13 cellular contexts compared by ENCODE assay signal in the genomic region with DNA sequence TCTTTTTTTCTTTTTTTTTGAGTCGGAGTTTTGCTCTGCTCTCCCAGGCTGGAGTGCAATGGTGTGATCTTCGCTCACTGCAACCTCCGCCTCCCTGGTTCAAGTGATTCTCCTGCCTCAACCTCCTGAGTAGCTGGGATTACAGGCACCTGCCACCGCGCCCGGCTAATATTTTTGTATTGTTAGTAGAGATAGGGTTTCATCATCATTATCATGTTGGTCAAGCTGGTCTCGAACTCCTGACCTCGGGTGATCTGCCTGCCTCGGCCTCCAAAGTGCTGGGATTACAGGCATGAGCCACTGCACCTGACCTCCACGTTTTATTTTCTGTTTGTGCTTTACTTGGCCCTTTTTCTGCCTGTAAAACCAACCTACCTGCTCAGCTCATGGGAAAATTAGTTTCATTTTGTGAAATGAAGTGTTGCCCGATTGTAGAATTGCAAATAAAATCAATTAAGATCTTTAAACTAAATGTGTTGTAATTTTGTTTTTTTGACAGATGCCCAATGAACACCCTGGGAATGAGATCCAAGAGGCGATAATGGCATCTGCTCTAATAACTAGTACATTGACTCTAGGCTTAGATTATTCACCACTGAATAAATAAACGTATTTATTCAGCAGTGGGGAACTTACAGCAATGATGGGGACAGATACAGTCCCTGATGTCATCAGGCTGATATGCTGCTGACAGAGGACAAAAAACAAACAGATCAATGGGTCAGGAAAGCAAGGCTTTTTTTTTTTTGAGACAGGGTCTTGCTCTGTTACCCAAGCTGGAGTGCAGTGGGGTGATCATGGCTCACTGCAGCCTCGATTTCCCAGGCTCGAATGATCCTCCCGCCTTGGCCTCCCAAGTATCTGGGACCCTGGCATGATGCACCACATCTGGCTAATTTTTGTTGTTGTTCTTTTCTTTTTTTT. TPM values are rescaled to one million over a fixed set of nuclear protein-coding genes. Genes with fewer than 3 reads are reported as not detected.
A peak's percentile ranks its signal among the peaks of the same experiment; 100 is the strongest.
DNase-seq lines count a peak whose midpoint lies in the region; ATAC-seq and TF ChIP-seq lines count a peak whose summit lies in the region.
"Had no signal": no experiment of that assay in that cellular context is flagged by ENCODE, and none has a peak within 500 bp of the region (broad histone marks: within the 10 kb centered on the region; RNA-seq: fewer than 3 reads in every experiment).

No MANE protein-coding gene starts in this region.

- POLR2A ChIA-PET in Caco-2 (lab: Charles Lee), result no interaction called here
- POLR2A ChIA-PET in HEK293 (lab: Yijun Ruan, JAX), result interaction anchor here (0.6 kb wide), 2 partner anchors 17 to 65 kb away, joined by 3 to 7 read pairs; no protein-coding TSS in a partner anchor

- intact Hi-C loops in Caco-2 (cut with micrococcal nuclease; ENCODE audit: unreplicated experiment), result no loop called here
- intact Hi-C loops in activated T-helper 1 cell treated with anti-CD3 and anti-CD28 coated beads, Interleukin-12 subunit alpha, Interleukin-12 subunit beta, Interleukin-2, Interleukin-4 antibody, amounts not matched to agents 30 ng/mL and 10 ng/mL and 1 ng/mL, durations not matched to agents 14 hours and 24 hours and 36 hours (cut with micrococcal nuclease), result no loop called here

- no peak for ATAC-seq in natural killer cell treated with Interleukin-12 subunit alpha and Interleukin-12 subunit beta and Interleukin-15 and Interleukin-18, amount 100 ng/mL, for 72 hours
- ATAC-seq: left colon had no signal

- H3K4me3 ChIP-seq in Caco-2 (ENCODE audit: low read depth, low read length), result no peak overlapping the region
- H3K4me3 ChIP-seq in HEK293 (ENCODE audit: low read depth, low read length), result no peak overlapping the region
- no peak overlapping the region for H3K4me3 ChIP-seq in WERI-Rb-1 (ENCODE audit: low read depth, low read length)

- peaks cover 13% of the 10 kb centered on the region; the same call in 1 of the 2 replicates for H3K4me1 ChIP-seq in Caco-2
- H3K4me1 ChIP-seq in HEK293 (ENCODE audit: control insufficient read depth, insufficient read depth, low read length), result peaks cover 3% of the 10 kb centered on the region; the same call in 1 of the 2 replicates

- H3K9me3 ChIP-seq in Caco-2 (peaks cover 3% of the 10 kb centered on the region; the same call in 1 of the 2 replicates), HEK293 (ENCODE audit: control insufficient read depth, insufficient read depth, low read depth, low read length) (no peaks in the 10 kb centered on the region), WERI-Rb-1 (ENCODE audit: severe bottlenecking) (no peaks in the 10 kb centered on the region)
- H3K9me3 ChIP-seq: SK-N-SH had no signal

- peaks cover 21% of the 10 kb centered on the region for H3K36me3 Mint-ChIP-seq in Caco-2 (ENCODE audit: insufficient read depth, unreplicated experiment)
- H3K36me3 Mint-ChIP-seq in activated T-helper 1 cell treated with anti-CD3 and anti-CD28 coated beads, Interleukin-12 subunit alpha, Interleukin-12 subunit beta, Interleukin-2, Interleukin-4 antibody, amounts not matched to agents 30 ng/mL and 10 ng/mL and 1 ng/mL, durations not matched to agents 14 hours and 24 hours and 36 hours (ENCODE audit: low read depth), result no peaks in the 10 kb centered on the region
- no peaks in the 10 kb centered on the region for H3K36me3 Mint-ChIP-seq in natural killer cell treated with Interleukin-12 subunit alpha and Interleukin-12 subunit beta and Interleukin-15 and Interleukin-18, amount 100 ng/mL, for 72 hours

- H3K27me3 Mint-ChIP-seq in Caco-2 (ENCODE audit: insufficient read depth, unreplicated experiment), result no peaks in the 10 kb centered on the region
- peaks cover 2% of the 10 kb centered on the region for H3K27me3 Mint-ChIP-seq in activated T-helper 1 cell treated with anti-CD3 and anti-CD28 coated beads, Interleukin-12 subunit alpha, Interleukin-12 subunit beta, Interleukin-2, Interleukin-4 antibody, amounts not matched to agents 30 ng/mL and 10 ng/mL and 1 ng/mL, durations not matched to agents 14 hours and 24 hours and 36 hours (ENCODE audit: insufficient read depth)
- H3K27me3 Mint-ChIP-seq in natural killer cell treated with Interleukin-12 subunit alpha and Interleukin-12 subunit beta and Interleukin-15 and Interleukin-18, amount 100 ng/mL, for 72 hours, result no peaks in the 10 kb centered on the region

- BruUV-seq in Caco-2 (replicated peaks; lab: Mats Ljungman, UMichigan), result no TSS peak

- H3K4me1 Mint-ChIP-seq in Caco-2 (ENCODE audit: low read depth, unreplicated experiment), result peaks cover 16% of the 10 kb centered on the region
- peaks cover 17% of the 10 kb centered on the region for H3K4me1 Mint-ChIP-seq in activated T-helper 1 cell treated with anti-CD3 and anti-CD28 coated beads, Interleukin-12 subunit alpha, Interleukin-12 subunit beta, Interleukin-2, Interleukin-4 antibody, amounts not matched to agents 30 ng/mL and 10 ng/mL and 1 ng/mL, durations not matched to agents 14 hours and 24 hours and 36 hours (ENCODE audit: low read depth)
- H3K4me1 Mint-ChIP-seq in natural killer cell treated with Interleukin-12 subunit alpha and Interleukin-12 subunit beta and Interleukin-15 and Interleukin-18, amount 100 ng/mL, for 72 hours (ENCODE audit: low read depth in 2 of 2), result peaks cover 7 to 22% of the 10 kb centered on the region in 2 donors

- H3K9me3 Mint-ChIP-seq in Caco-2 (ENCODE audit: unreplicated experiment), result peaks cover 10% of the 10 kb centered on the region
- H3K9me3 Mint-ChIP-seq in activated T-helper 1 cell treated with anti-CD3 and anti-CD28 coated beads, Interleukin-12 subunit alpha, Interleukin-12 subunit beta, Interleukin-2, Interleukin-4 antibody, amounts not matched to agents 30 ng/mL and 10 ng/mL and 1 ng/mL, durations not matched to agents 14 hours and 24 hours and 36 hours, result no peaks in the 10 kb centered on the region
- H3K9me3 Mint-ChIP-seq in natural killer cell treated with Interleukin-12 subunit alpha and Interleukin-12 subunit beta and Interleukin-15 and Interleukin-18, amount 100 ng/mL, for 72 hours, result no peaks in the 10 kb centered on the region

- no peaks in the 10 kb centered on the region for H3K27me3 ChIP-seq in Caco-2 (replicated peaks; ENCODE audit: control insufficient read depth, insufficient read depth, low read length)
- no peaks in the 10 kb centered on the region for H3K27me3 ChIP-seq in WERI-Rb-1 (ENCODE audit: insufficient read depth, low read depth, severe bottlenecking)

- H3K4me3 Mint-ChIP-seq in Caco-2 (ENCODE audit: unreplicated experiment), result peak overlapping the region; percentile 61
- H3K4me3 Mint-ChIP-seq in activated T-helper 1 cell treated with anti-CD3 and anti-CD28 coated beads, Interleukin-12 subunit alpha, Interleukin-12 subunit beta, Interleukin-2, Interleukin-4 antibody, amounts not matched to agents 30 ng/mL and 10 ng/mL and 1 ng/mL, durations not matched to agents 14 hours and 24 hours and 36 hours, result peak overlapping the region; percentile 59
- H3K4me3 Mint-ChIP-seq in natural killer cell treated with Interleukin-12 subunit alpha and Interleukin-12 subunit beta and Interleukin-15 and Interleukin-18, amount 100 ng/mL, for 72 hours, result peak overlapping the region; percentile 30

- H3K27ac Mint-ChIP-seq in Caco-2 (ENCODE audit: unreplicated experiment), result peak overlapping the region; percentile 85
- H3K27ac Mint-ChIP-seq in activated T-helper 1 cell treated with anti-CD3 and anti-CD28 coated beads, Interleukin-12 subunit alpha, Interleukin-12 subunit beta, Interleukin-2, Interleukin-4 antibody, amounts not matched to agents 30 ng/mL and 10 ng/mL and 1 ng/mL, durations not matched to agents 14 hours and 24 hours and 36 hours, result no peak overlapping the region
- H3K27ac Mint-ChIP-seq in natural killer cell treated with Interleukin-12 subunit alpha and Interleukin-12 subunit beta and Interleukin-15 and Interleukin-18, amount 100 ng/mL, for 72 hours, result no peak overlapping the region

- H3K27ac ChIP-seq in HEK293 (ENCODE audit: extremely low read depth, low read depth, low read length) (no peak overlapping the region), WERI-Rb-1 (no peak overlapping the region)

- TF ChIP-seq CTCF in Caco-2 (IDR thresholded peaks at IDR 0.05; ENCODE audit: insufficient read depth in 1 of 2, low read depth in 1 of 2, low read length in 1 of 2, severe bottlenecking in 1 of 2, unreplicated experiment in 1 of 2) (no peak), HEK293 (tag by site-specific recombination; IDR thresholded peaks at IDR 0.05) (no peak), WERI-Rb-1 (IDR thresholded peaks at IDR 0.05; ENCODE audit: low read depth, low read length) (no peak)

- DNase-seq in Caco-2, result peak in 1 of 2 experiments; percentile 50
- DNase-seq in activated T-helper 1 cell treated with anti-CD3 and anti-CD28 coated beads, Interleukin-12 subunit alpha, Interleukin-12 subunit beta, Interleukin-2, Interleukin-4 antibody, amounts not matched to agents 30 ng/mL and 10 ng/mL and 1 ng/mL, durations not matched to agents 14 hours and 24 hours and 36 hours (ENCODE audit: low spot score), result no peak
- no peak for DNase-seq in natural killer cell treated with Interleukin-12 subunit alpha and Interleukin-12 subunit beta and Interleukin-15 and Interleukin-18, amount 100 ng/mL, for 72 hours (ENCODE audit: low spot score)
- DNase-seq in WERI-Rb-1, result no peak
- no peak for DNase-seq in C1 segment of cervical spinal cord (lab: John Stamatoyannopoulos, UW)
- DNase-seq in GM19240 (ENCODE audit: insufficient read length, low spot score), result no peak
- DNase-seq: activated CD4-positive, CD25-positive, alpha-beta regulatory T cell; left colon; NCI-H1048; NCI-H82; SK-N-SH had no signal

- CTCF ChIA-PET in Caco-2 (lab: Charles Lee) (interaction anchor here (0.7 kb wide), 1 partner anchor 173 kb away, joined by 3 read pairs; no protein-coding TSS in a partner anchor), HEK293 (lab: Yijun Ruan, JAX) (no interaction called here)

- peaks cover 1% of the 10 kb centered on the region for H3K36me3 ChIP-seq in Caco-2 (ENCODE audit: control insufficient read depth, insufficient read depth, low read length)
- peaks cover 0 to 3% of the 10 kb centered on the region in 2 experiments; a peak in 1 of 3 replicates for H3K36me3 ChIP-seq in HEK293 (ENCODE audit: control insufficient read depth in 2 of 2, insufficient read depth in 1 of 2, low read length in 2 of 2)
- H3K36me3 ChIP-seq in WERI-Rb-1, result peaks cover 9% of the 10 kb centered on the region

RNA-seq across cellular contexts. Expression of a gene that starts 2.2 kb away (rescaled TPM):
- total RNA-seq in Caco-2 (2022), result 86.3 and 91.3 TPM in 2 replicates
- total RNA-seq in activated T-helper 1 cell treated with anti-CD3 and anti-CD28 coated beads, Interleukin-12 subunit alpha, Interleukin-12 subunit beta, Interleukin-2, Interleukin-4 antibody, amounts not matched to agents 30 ng/mL and 10 ng/mL and 1 ng/mL, durations not matched to agents 14 hours and 24 hours and 36 hours, result 75.1 and 81.0 TPM in 2 replicates
- 100 to 1,000 TPM; 102 to 105 TPM for total RNA-seq in natural killer cell treated with Interleukin-12 subunit alpha and Interleukin-12 subunit beta and Interleukin-15 and Interleukin-18, amount 100 ng/mL, for 72 hours

RNA-seq across cellular contexts. Expression of a gene that starts 24.0 kb away (rescaled TPM):
- 0.63 and 1.2 TPM in 2 replicates for total RNA-seq in Caco-2 (2022)
- total RNA-seq in activated T-helper 1 cell treated with anti-CD3 and anti-CD28 coated beads, Interleukin-12 subunit alpha, Interleukin-12 subunit beta, Interleukin-2, Interleukin-4 antibody, amounts not matched to agents 30 ng/mL and 10 ng/mL and 1 ng/mL, durations not matched to agents 14 hours and 24 hours and 36 hours, result 2.3 and 3.8 TPM in 2 replicates
- total RNA-seq in natural killer cell treated with Interleukin-12 subunit alpha and Interleukin-12 subunit beta and Interleukin-15 and Interleukin-18, amount 100 ng/mL, for 72 hours, result 1 to 10 TPM in 1 of 2 donors, not detected in 1; 1.8 TPM
- total RNA-seq: HT1080 had no signal

RNA-seq across cellular contexts. Expression of a gene that starts 25.2 kb away (rescaled TPM):
- total RNA-seq in Caco-2 (2022), result 13.8 and 15.2 TPM in 2 replicates
- 8.1 and 9.6 TPM in 2 replicates for total RNA-seq in activated T-helper 1 cell treated with anti-CD3 and anti-CD28 coated beads, Interleukin-12 subunit alpha, Interleukin-12 subunit beta, Interleukin-2, Interleukin-4 antibody, amounts not matched to agents 30 ng/mL and 10 ng/mL and 1 ng/mL, durations not matched to agents 14 hours and 24 hours and 36 hours
- 10 to 100 TPM; 13.7 to 17.0 TPM for total RNA-seq in natural killer cell treated with Interleukin-12 subunit alpha and Interleukin-12 subunit beta and Interleukin-15 and Interleukin-18, amount 100 ng/mL, for 72 hours

RNA-seq across cellular contexts. Expression of a gene that starts 44.9 kb away (rescaled TPM):
- 1.1 TPM in 2 replicates for total RNA-seq in Caco-2 (2022)
- total RNA-seq in activated T-helper 1 cell treated with anti-CD3 and anti-CD28 coated beads, Interleukin-12 subunit alpha, Interleukin-12 subunit beta, Interleukin-2, Interleukin-4 antibody, amounts not matched to agents 30 ng/mL and 10 ng/mL and 1 ng/mL, durations not matched to agents 14 hours and 24 hours and 36 hours, result 0.86 and 1.4 TPM in 2 replicates
- total RNA-seq in natural killer cell treated with Interleukin-12 subunit alpha and Interleukin-12 subunit beta and Interleukin-15 and Interleukin-18, amount 100 ng/mL, for 72 hours, result 1 to 10 TPM; 1.5 to 4.4 TPM
- total RNA-seq: HT1080 had no signal

RNA-seq across cellular contexts. Expression of a gene that starts 56.8 kb away (rescaled TPM):
- total RNA-seq in Caco-2 (2022), result 271 and 286 TPM in 2 replicates
- total RNA-seq in activated T-helper 1 cell treated with anti-CD3 and anti-CD28 coated beads, Interleukin-12 subunit alpha, Interleukin-12 subunit beta, Interleukin-2, Interleukin-4 antibody, amounts not matched to agents 30 ng/mL and 10 ng/mL and 1 ng/mL, durations not matched to agents 14 hours and 24 hours and 36 hours, result 323 and 331 TPM in 2 replicates
- total RNA-seq in natural killer cell treated with Interleukin-12 subunit alpha and Interleukin-12 subunit beta and Interleukin-15 and Interleukin-18, amount 100 ng/mL, for 72 hours, result 100 to 1,000 TPM; 259 to 373 TPM
